In the genomic region with DNA sequence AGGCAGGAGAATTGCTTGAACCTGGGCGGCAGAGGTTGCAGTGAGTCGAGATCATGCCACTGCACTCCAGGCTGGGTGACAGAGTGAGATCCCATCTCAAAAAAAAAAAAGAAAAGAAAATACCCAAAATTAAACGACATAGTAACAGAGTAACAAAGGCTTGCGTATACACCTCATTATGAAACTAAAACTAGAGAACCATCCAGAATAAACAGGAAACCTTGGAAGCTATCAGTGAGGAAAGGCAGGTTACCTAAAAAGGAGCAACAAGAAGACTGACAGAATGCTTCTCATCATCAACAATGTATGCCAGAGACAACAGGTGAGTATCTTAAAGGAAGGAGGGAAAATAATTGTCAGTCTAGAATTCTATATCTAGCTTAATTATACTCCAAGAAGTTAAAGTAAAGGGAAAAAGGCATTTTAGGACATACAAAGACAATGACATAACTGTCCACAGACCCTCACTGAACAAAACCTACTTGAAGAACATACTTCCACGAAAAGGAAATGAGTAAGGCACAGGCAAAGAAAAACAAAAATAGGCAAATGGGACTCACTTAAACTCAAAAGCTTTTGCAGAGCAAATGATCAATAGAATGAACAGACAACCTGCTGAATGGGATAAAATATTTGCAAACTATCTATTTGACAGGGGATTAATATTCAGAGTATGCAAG, we compare ENCODE assay signal across 21 cellular contexts.
DNase-seq lines count a peak whose midpoint lies in the region; ATAC-seq, FAIRE-seq and TF ChIP-seq lines count a peak whose summit lies in the region.
"Had no signal": no experiment of that assay in that cellular context is flagged by ENCODE, and none has a peak within 500 bp of the region (broad histone marks: within the 10 kb centered on the region; RNA-seq: fewer than 3 reads in every experiment).

No MANE protein-coding gene starts in this region.

- H3K79me2 ChIP-seq in HepG2 (ENCODE audit: insufficient read depth, low read length) = no peaks in the 10 kb centered on the region
- no peaks in the 10 kb centered on the region for H3K79me2 ChIP-seq in astrocyte (ENCODE audit: insufficient read depth, low read length)

- H3K36me3 ChIP-seq in liver (ENCODE audit: control insufficient read depth in 4 of 4, insufficient read depth in 3 of 4, low read depth in 1 of 4, low read length in 3 of 4) = peaks cover 0 to 2% (median 0%) of the 10 kb centered on the region in 4 donors
- H3K36me3 ChIP-seq in HepG2 (replicated peaks in 1 of 2; ENCODE audit: control insufficient read depth in 1 of 2, insufficient read depth in 2 of 2, low read length in 2 of 2) = no peaks in the 10 kb centered on the region
- no peaks in the 10 kb centered on the region for H3K36me3 ChIP-seq in astrocyte (ENCODE audit: insufficient read depth, low read length)
- H3K36me3 ChIP-seq in right lobe of liver = no peaks in the 10 kb centered on the region
- H3K36me3 ChIP-seq: BE2C had no signal

- no peaks in the 10 kb centered on the region for H3K36me3 Mint-ChIP-seq in astrocyte (ENCODE audit: low read depth, unreplicated experiment)
- peaks cover 6% of the 10 kb centered on the region for H3K36me3 Mint-ChIP-seq in MCF 10A (ENCODE audit: insufficient read depth, unreplicated experiment)
- H3K36me3 Mint-ChIP-seq: CD4-positive, CD25-positive, alpha-beta regulatory T cell had no signal

- no peak overlapping the region for H3K27ac Mint-ChIP-seq in astrocyte (ENCODE audit: unreplicated experiment)
- no peak overlapping the region for H3K27ac Mint-ChIP-seq in MCF 10A (ENCODE audit: low read depth, unreplicated experiment)
- H3K27ac Mint-ChIP-seq: CD4-positive, CD25-positive, alpha-beta regulatory T cell; GM23338; HFFc6; IgD-negative memory B cell had no signal

- FAIRE-seq in HepG2 (lab: Jason Lieb, UNC) (no peak), astrocyte (lab: Jason Lieb, UNC) (no peak)
- FAIRE-seq: D721Med, G401.6, GM12891, GM18507, HTR-8/SVneo had no signal

- DNase-seq in HepG2 (ENCODE audit: low spot score) (no peak), astrocyte (ENCODE audit: low read depth) (no peak), right lobe of liver (no peak), MCF 10A (ENCODE audit: unreplicated experiment) (no peak)
- no peak for DNase-seq in stimulated activated CD4-positive, alpha-beta T cell treated with anti-CD3 and anti-CD28 coated beads, Interleukin-12 subunit alpha, Interleukin-12 subunit beta, amount 100 ng/mL, for 4 hours
- DNase-seq: ACHN; BE2C; C1 segment of cervical spinal cord; Caco-2; CD4-positive, CD25-positive, alpha-beta regulatory T cell; H7; HFFc6 had no signal

- H3K27me3 Mint-ChIP-seq in astrocyte (ENCODE audit: low read depth, unreplicated experiment) = no peaks in the 10 kb centered on the region
- H3K27me3 Mint-ChIP-seq in MCF 10A (ENCODE audit: insufficient read depth, unreplicated experiment) = no peaks in the 10 kb centered on the region

- no peak overlapping the region for H3K4me2 ChIP-seq in HepG2 (ENCODE audit: low read depth, low read length)
- H3K4me2 ChIP-seq in astrocyte (ENCODE audit: low read length) = peak overlapping the region; percentile 14
- H3K4me2 ChIP-seq: GM23338 had no signal

- intact Hi-C loops in HepG2 (cut with micrococcal nuclease; ENCODE audit: unreplicated experiment) = no loop called here
- intact Hi-C loops in right lobe of liver (cut with DNase I) = no loop called here
- intact Hi-C loops in MCF 10A (cut with micrococcal nuclease) = no loop called here

- TF ChIP-seq POLR2A in HepG2 (IDR thresholded peaks at IDR 0.05; ENCODE audit: insufficient read depth in 1 of 2, low read depth in 2 of 2, low read length in 2 of 2) = no peak
- no peak for TF ChIP-seq POLR2A in right lobe of liver (IDR thresholded peaks at IDR 0.05)

- no peak for TF ChIP-seq EP300 in HepG2 (IDR thresholded peaks at IDR 0.05; ENCODE audit: low read depth in 2 of 2, low read length in 2 of 2)
- TF ChIP-seq EP300 in HepG2 (CRISPR knock-in tag; IDR thresholded peaks at IDR 0.05; ENCODE audit: borderline replicate concordance) = no peak

- no peaks in the 10 kb centered on the region for H4K20me1 ChIP-seq in HepG2 (ENCODE audit: insufficient read depth, low read length)
- H4K20me1 ChIP-seq in astrocyte (ENCODE audit: insufficient read depth, low read length) = no peaks in the 10 kb centered on the region

- no peaks in the 10 kb centered on the region for H3K27me3 ChIP-seq in liver (ENCODE audit: control insufficient read depth in 4 of 4, insufficient read depth in 4 of 4, low read length in 3 of 4)
- no peaks in the 10 kb centered on the region for H3K27me3 ChIP-seq in HepG2 (ENCODE audit: control insufficient read depth in 1 of 2, insufficient read depth in 2 of 2, low read length in 2 of 2)
- no peaks in the 10 kb centered on the region for H3K27me3 ChIP-seq in astrocyte (ENCODE audit: insufficient read depth, low read length)
- no peaks in the 10 kb centered on the region for H3K27me3 ChIP-seq in right lobe of liver
- H3K27me3 ChIP-seq: BE2C had no signal

- in situ Hi-C loops in HepG2 (cut with HindIII; ENCODE audit: extremely low pct_ligation_motif_present, low pct_unique_long_range_greater_than_20kb) = no loop called here

- H3K27ac ChIP-seq in liver (ENCODE audit: low read depth in 1 of 2, low read length in 2 of 2) (peak overlapping the region; percentile 12 to 59), HepG2 (ENCODE audit: extremely low read length, insufficient read depth, low read length) (no peak overlapping the region), astrocyte (ENCODE audit: low read depth, low read length) (no peak overlapping the region), right lobe of liver (peak overlapping the region in 1 of 3 donors; percentile 25)

- CTCF ChIA-PET in HepG2 (lab: Yijun Ruan, JAX; ENCODE audit: low intra/inter-chr PET ratio, low total read pairs) (no interaction called here), MCF 10A (lab: Yijun Ruan, JAX) (interaction anchor here (0.7 to 3.2 kb wide), 3 partner anchors 78 to 97 kb away, joined by 3 to 18 read pairs (median 4); no protein-coding TSS in a partner anchor)

- BruUV-seq in HepG2 (replicated peaks; lab: Mats Ljungman, UMichigan) (no TSS peak), MCF 10A (replicated peaks; lab: Mats Ljungman, UMichigan) (no TSS peak)

- no peak overlapping the region for H2AFZ ChIP-seq in HepG2 (ENCODE audit: low read length)
- H2AFZ ChIP-seq in astrocyte (ENCODE audit: low read depth, low read length) = no peak overlapping the region
- H2AFZ ChIP-seq: GM23338 had no signal

- TF ChIP-seq CTCF in liver (IDR thresholded peaks at IDR 0.05; ENCODE audit: low read depth, low read length, missing input control) = no peak
- TF ChIP-seq CTCF in HepG2 (CRISPR knock-in tag; IDR thresholded peaks at IDR 0.05) = no peak
- no peak for TF ChIP-seq CTCF in astrocyte (IDR thresholded peaks at IDR 0.05; ENCODE audit: insufficient read depth, low read depth, low read length)
- TF ChIP-seq CTCF in right lobe of liver (IDR thresholded peaks at IDR 0.05) = no peak
- TF ChIP-seq CTCF in MCF 10A (IDR thresholded peaks at IDR 0.05; ENCODE audit: unreplicated experiment) = no peak

- H3K9me3 Mint-ChIP-seq in astrocyte (ENCODE audit: unreplicated experiment) = no peaks in the 10 kb centered on the region
- H3K9me3 Mint-ChIP-seq in MCF 10A (ENCODE audit: unreplicated experiment) = peaks cover 7% of the 10 kb centered on the region
- H3K9me3 Mint-ChIP-seq: HFFc6, IgD-negative memory B cell had no signal

- H3K4me1 Mint-ChIP-seq in astrocyte (ENCODE audit: low read depth, unreplicated experiment) = peaks cover 11% of the 10 kb centered on the region
- peaks cover 8% of the 10 kb centered on the region for H3K4me1 Mint-ChIP-seq in MCF 10A (ENCODE audit: insufficient read depth, unreplicated experiment)
- H3K4me1 Mint-ChIP-seq: CD4-positive, CD25-positive, alpha-beta regulatory T cell; GM23338; IgD-negative memory B cell had no signal

- peaks cover under 1 to 45% (median 17%) of the 10 kb centered on the region in 4 donors for H3K4me1 ChIP-seq in liver (ENCODE audit: control insufficient read depth in 4 of 4, insufficient read depth in 4 of 4, low read length in 3 of 4)
- peaks cover 39% of the 10 kb centered on the region for H3K4me1 ChIP-seq in HepG2 (ENCODE audit: insufficient read depth, low read length)
- no peaks in the 10 kb centered on the region for H3K4me1 ChIP-seq in astrocyte (ENCODE audit: insufficient read depth, low read length)
- peaks cover 0 to 3% (median 0%) of the 10 kb centered on the region in 4 donors for H3K4me1 ChIP-seq in right lobe of liver

- H3K9me3 ChIP-seq in liver (ENCODE audit: control insufficient read depth in 4 of 4, low read length in 3 of 4) (no peaks in the 10 kb centered on the region), HepG2 (ENCODE audit: low read length) (no peaks in the 10 kb centered on the region), astrocyte (ENCODE audit: insufficient read depth, low read depth, low read length) (no peaks in the 10 kb centered on the region), right lobe of liver (no peaks in the 10 kb centered on the region)
- H3K9me3 ChIP-seq: BE2C, Caco-2 had no signal

- no peak overlapping the region for H3K4me3 ChIP-seq in liver (ENCODE audit: low read depth in 1 of 3, low read length in 3 of 3)
- H3K4me3 ChIP-seq in HepG2 (replicated peaks in 1 of 3; ENCODE audit: insufficient read depth in 1 of 3, low read depth in 2 of 3, low read length in 3 of 3) = no peak overlapping the region
- H3K4me3 ChIP-seq in astrocyte (ENCODE audit: insufficient read depth, low read depth, low read length) = no peak overlapping the region
- H3K4me3 ChIP-seq in right lobe of liver = no peak overlapping the region
- H3K4me3 ChIP-seq: GM23338 had no signal

- H3K9ac ChIP-seq in liver (ENCODE audit: low read depth in 1 of 2, low read length in 2 of 2) = no peak overlapping the region
- no peak overlapping the region for H3K9ac ChIP-seq in HepG2 (ENCODE audit: insufficient read depth, low read depth, low read length)
- no peak overlapping the region for H3K9ac ChIP-seq in astrocyte (ENCODE audit: low read length)

- no peak overlapping the region for H3K4me3 Mint-ChIP-seq in astrocyte (ENCODE audit: unreplicated experiment)
- H3K4me3 Mint-ChIP-seq in MCF 10A (ENCODE audit: unreplicated experiment) = no peak overlapping the region
- H3K4me3 Mint-ChIP-seq: CD4-positive, CD25-positive, alpha-beta regulatory T cell; GM23338; HFFc6; IgD-negative memory B cell had no signal

- no peak for ATAC-seq in HepG2
- ATAC-seq in right lobe of liver = peak in 3 of 4 donors; percentile 48 to 61 (median 50)
- ATAC-seq: GM23338, HCT116 had no signal

- POLR2A ChIA-PET in HepG2 (lab: Yijun Ruan, JAX) = interaction anchor here (1.1 kb wide), 1 partner anchor 19 kb away, joined by 3 read pairs; no protein-coding TSS in a partner anchor
- POLR2A ChIA-PET in MCF 10A (lab: Yijun Ruan, JAX) = no interaction called here

- 64% methylated on average over 5 of the region's 5 CpGs for WGBS in liver
- 88% methylated on average over 5 of the region's 5 CpGs for WGBS in HepG2 (ENCODE audit: low lambda C conversion rate)
- 57% methylated on average over 5 of the region's 5 CpGs for WGBS in right lobe of liver (ENCODE audit: insufficient coverage, low coverage, low lambda C conversion rate, missing lambda C conversion rate)

- TF ChIP-seq RAD21 in liver (IDR thresholded peaks at IDR 0.05) = no peak
- no peak for TF ChIP-seq RAD21 in HepG2 (CRISPR knock-in tag; IDR thresholded peaks at IDR 0.05)

TF ChIP-seq in liver, 16 proteins besides CTCF, POLR2A, EP300 and RAD21 (continues in another document):
- no peak for TF ChIP-seq FOXA1 (IDR thresholded peaks at IDR 0.05)
- no peak for TF ChIP-seq JUND (IDR thresholded peaks at IDR 0.05)

TF ChIP-seq in HepG2, 621 proteins besides CTCF, POLR2A, EP300 and RAD21 (continues in another document):
- no peak for TF ChIP-seq ZNF546 (CRISPR knock-in tag; conservative IDR thresholded peaks at IDR 0.05)

Comparison
In these comparisons a context has a peak if more than half of its experiments do, and no peak if none do; other contexts are left out.
1. H3K27ac ChIP-seq: peak in liver (2 of 2); none in HepG2 (single experiment) and astrocyte (single experiment).